Comparison of ENCODE assay signal across 11 cellular contexts in the genomic region with DNA sequence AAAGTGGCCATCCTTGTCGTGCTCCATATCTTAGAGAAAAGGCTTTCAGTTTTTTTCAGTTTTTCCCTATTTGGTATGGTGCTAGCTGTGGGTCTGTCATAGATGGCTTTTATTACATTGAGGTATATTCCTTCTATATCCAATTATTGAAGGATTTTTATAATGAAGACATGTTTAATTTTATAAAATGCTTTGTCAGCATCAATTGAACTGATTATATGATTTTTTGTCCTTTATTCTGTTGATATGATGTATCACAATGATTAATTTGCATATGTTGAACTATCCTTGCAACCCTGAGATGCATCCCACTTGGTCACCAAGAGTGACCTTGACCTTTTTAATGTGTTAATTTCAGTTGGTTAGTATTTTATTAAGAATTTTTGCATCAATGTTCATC. TPM values are rescaled to one million over a fixed set of nuclear protein-coding genes. Genes with fewer than 3 reads are reported as not detected.
"Had no signal": no experiment of that assay in that cellular context is flagged by ENCODE, and none has a peak within 500 bp of the region (broad histone marks: within the 10 kb centered on the region; RNA-seq: fewer than 3 reads in every experiment).

No MANE protein-coding gene starts in this region.

- ATAC-seq: GM23338, HCT116 had no signal

- FAIRE-seq: H1, H54 had no signal

- H3K4me2 ChIP-seq: GM23338 had no signal

- H3K36me3 ChIP-seq: HAP-1 had no signal

- H3K4me3 ChIP-seq: GM23248, GM23338, HAP-1 had no signal

- H2AFZ ChIP-seq: GM23248, GM23338 had no signal

- H3K9me3 Mint-ChIP-seq: GM23338 had no signal

- H3K9me3 ChIP-seq: HAP-1 had no signal

- H3K27ac Mint-ChIP-seq: GM23338, H9, HFFc6 had no signal

- H3K9ac ChIP-seq: GM23248 had no signal

- H3K27ac ChIP-seq: GM23248 had no signal

- H3K4me1 ChIP-seq: HAP-1 had no signal

- DNase-seq: GM23248, GOT3, H7, H9, HCEC 1CT, HFFc6 had no signal

- H3K4me3 Mint-ChIP-seq: GM23338, H9, HFFc6 had no signal

RNA-seq across cellular contexts. Expression of a gene that starts 55.1 kb away (rescaled TPM):
- total RNA-seq: GM23248, GM23338, H1, H7, H9, HFFc6 had no signal
- polyA plus RNA-seq: GM23248, GM23338, H1 had no signal
